Comparison of ENCODE assay signal across 8 cellular contexts in genomic region chr7:44082541-44083207, GRCh38. TPM values are rescaled to one million over a fixed set of nuclear protein-coding genes. Genes with fewer than 3 reads are reported as not detected.
DNase-seq lines count a peak whose midpoint lies in the region; ATAC-seq and TF ChIP-seq lines count a peak whose summit lies in the region.

No MANE protein-coding gene starts in this region.

- no peak overlapping the region for H3K56ac ChIP-seq in H9 (ENCODE audit: insufficient read length, low read depth, low read length)

- no peak overlapping the region for H3K18ac ChIP-seq in H9 (ENCODE audit: insufficient read length, low read depth, low read length)

- H3K4me3 Mint-ChIP-seq in H9 = peak overlapping the region; percentile 77 to 82
- H3K4me3 Mint-ChIP-seq in stimulated activated naive CD8-positive, alpha-beta T cell treated with anti-CD3 and anti-CD28 coated beads, Interleukin-15, amount 100 ng/mL, for 72 hours = peak overlapping the region; percentile 86 to 89

- H4K8ac ChIP-seq in H9 (replicated peaks; ENCODE audit: insufficient read length, low read depth, low read length) = no peak overlapping the region

- H3K27me3 ChIP-seq in H9 (ENCODE audit: insufficient read depth, low read length) (no peaks in the 10 kb centered on the region; the same call in 1 of the 2 replicates), neural cell (ENCODE audit: insufficient read depth, low read depth, low read length) (no peaks in the 10 kb centered on the region)

- peak; percentile 47 for TF ChIP-seq POLR2A in Raji (IDR thresholded peaks at IDR 0.05; ENCODE audit: insufficient read depth, low read depth, low read length)

- H2BK15ac ChIP-seq in H9 (ENCODE audit: low read depth, low read length) = no peak overlapping the region

- H4K20me1 ChIP-seq in H9 (ENCODE audit: control insufficient read depth, insufficient read depth, insufficient read length) = no peaks in the 10 kb centered on the region
- H4K20me1 ChIP-seq in neural cell (ENCODE audit: insufficient read depth) = no peaks in the 10 kb centered on the region

- DNase-seq in H9 (peak; percentile 100), M059J (ENCODE audit: low read depth) (peak; percentile 100), fibroblast of villous mesenchyme (ENCODE audit: low read depth) (peak; percentile 99)
- peak; percentile 99 for DNase-seq in activated effector memory CD4-positive, alpha-beta T cell treated with anti-CD3 and anti-CD28 coated beads, Interleukin-2, amount 50 U/mL, for 16 hours
- peak; percentile 97 to 99 for DNase-seq in stimulated activated naive CD8-positive, alpha-beta T cell treated with anti-CD3 and anti-CD28 coated beads, Interleukin-15, amount 100 ng/mL, for 72 hours

- H3K9ac ChIP-seq in ES-I3 (ENCODE audit: low read depth, low read length) (peak overlapping the region; percentile 83), H9 (ENCODE audit: extremely low read depth, insufficient read length, low read length) (no peak overlapping the region), neural cell (ENCODE audit: low read length) (peak overlapping the region; percentile 60)

- H3K23me2 ChIP-seq in H9 (ENCODE audit: insufficient read length, low read depth, low read length, poor library complexity, severe bottlenecking) = no peaks in the 10 kb centered on the region

- peaks cover 13 to 26% (median 22%) of the 10 kb centered on the region in 3 experiments for H3K36me3 Mint-ChIP-seq in H9 (ENCODE audit: insufficient read depth in 1 of 3, low read depth in 3 of 3)

- peak; percentile 94 for ATAC-seq in stimulated activated naive CD8-positive, alpha-beta T cell treated with anti-CD3 and anti-CD28 coated beads, Interleukin-15, amount 100 ng/mL, for 72 hours

- no peak overlapping the region for H2BK20ac ChIP-seq in H9 (ENCODE audit: low read depth, low read length, poor library complexity, severe bottlenecking)

- no peaks in the 10 kb centered on the region for H3F3A ChIP-seq in neural cell (ENCODE audit: insufficient read depth, low read length, poor library complexity, severe bottlenecking)

- H3K4me2 ChIP-seq in H9 (ENCODE audit: insufficient read depth, insufficient read length, low read length) (peak overlapping the region; percentile 63), neural cell (ENCODE audit: low read length) (peak overlapping the region; percentile 60)

- H3T11ph ChIP-seq in H9 (ENCODE audit: low read length) = no peak overlapping the region

- H3K4me3 ChIP-seq in fibroblast of villous mesenchyme (ENCODE audit: low read depth, low read length) = peak overlapping the region; percentile 68
- peak overlapping the region; percentile 97 for H3K4me3 ChIP-seq in neural cell (ENCODE audit: low read length)

- no peak for TF ChIP-seq EP300 in neural cell (conservative IDR thresholded peaks at IDR 0.05; ENCODE audit: poor library complexity, severe bottlenecking)

- H3K9me3 ChIP-seq in ES-I3 (ENCODE audit: control insufficient read depth, insufficient read depth, low read length) (no peaks in the 10 kb centered on the region), H9 (ENCODE audit: control insufficient read depth, low read depth, low read length) (no peaks in the 10 kb centered on the region), neural cell (ENCODE audit: low read length) (no peaks in the 10 kb centered on the region)

- TF ChIP-seq CTCF in H9 (conservative IDR thresholded peaks at IDR 0.05) (no peak), fibroblast of villous mesenchyme (IDR thresholded peaks at IDR 0.05; ENCODE audit: insufficient read depth, low read depth, low read length) (no peak), neural cell (IDR thresholded peaks at IDR 0.05; ENCODE audit: poor library complexity, severe bottlenecking) (no peak)

- H3K23ac ChIP-seq in H9 (ENCODE audit: insufficient read length, low read depth, low read length) = no peak overlapping the region

- peaks cover 12 to 23% of the 10 kb centered on the region in 2 experiments for H3K4me1 Mint-ChIP-seq in H9
- peaks cover 58% of the 10 kb centered on the region for H3K4me1 Mint-ChIP-seq in stimulated activated naive CD8-positive, alpha-beta T cell treated with anti-CD3 and anti-CD28 coated beads, Interleukin-15, amount 100 ng/mL, for 72 hours

- H3K36me3 ChIP-seq in ES-I3 (ENCODE audit: insufficient read depth, low read length) (no peaks in the 10 kb centered on the region), neural cell (ENCODE audit: insufficient read depth, low read length) (no peaks in the 10 kb centered on the region)

- no CpG with 5 or more reads among the region's 54 CpGs for WGBS in H9 (ENCODE audit: extremely low coverage, insufficient read length, low lambda C conversion rate)

- H2BK12ac ChIP-seq in H9 (ENCODE audit: insufficient read length, low read depth, low read length) = no peak overlapping the region

- H3K9me3 Mint-ChIP-seq in H9 = no peaks in the 10 kb centered on the region; a peak in 1 of 5 replicates
- no peaks in the 10 kb centered on the region for H3K9me3 Mint-ChIP-seq in stimulated activated naive CD8-positive, alpha-beta T cell treated with anti-CD3 and anti-CD28 coated beads, Interleukin-15, amount 100 ng/mL, for 72 hours

- H3K79me2 ChIP-seq in H9 (ENCODE audit: insufficient read depth, low read length) (no peaks in the 10 kb centered on the region), neural cell (replicated peaks; ENCODE audit: insufficient read depth, low read length) (peaks cover 3% of the 10 kb centered on the region)

- H2BK120ac ChIP-seq in H9 (ENCODE audit: low read depth, low read length, poor library complexity, severe bottlenecking) = no peak overlapping the region

- H4K5ac ChIP-seq in H9 (ENCODE audit: insufficient read length, low read depth, low read length) = no peak overlapping the region

- no peaks in the 10 kb centered on the region for H3K9me2 ChIP-seq in neural cell (ENCODE audit: insufficient read depth, low read length)

- no peak overlapping the region for H2AK5ac ChIP-seq in H9 (ENCODE audit: insufficient read length, low read length)

- no peaks in the 10 kb centered on the region; the same call in 1 of the 2 replicates for H3K4me1 ChIP-seq in ES-I3 (ENCODE audit: insufficient read depth, low read length)
- H3K4me1 ChIP-seq in H9 (ENCODE audit: insufficient read depth, low read length) = peaks cover 4% of the 10 kb centered on the region; the same call in 1 of the 2 replicates

- H3K27ac Mint-ChIP-seq in H9 = no peak overlapping the region
- peak overlapping the region; percentile 89 for H3K27ac Mint-ChIP-seq in stimulated activated naive CD8-positive, alpha-beta T cell treated with anti-CD3 and anti-CD28 coated beads, Interleukin-15, amount 100 ng/mL, for 72 hours

- H2BK5ac ChIP-seq in H9 (ENCODE audit: insufficient read length, low read length) = no peak overlapping the region

- peak overlapping the region; percentile 62; the same call in 1 of the 2 replicates for H3K14ac ChIP-seq in H9 (ENCODE audit: insufficient read depth, low read length)

- H3K4ac ChIP-seq in H9 (ENCODE audit: low read depth, low read length) = no peak overlapping the region

- no peak overlapping the region for H3K27ac ChIP-seq in H9 (ENCODE audit: insufficient read length, low read depth, low read length)
- peak overlapping the region; percentile 42 for H3K27ac ChIP-seq in neural cell (ENCODE audit: low read length)

- no peak for TF ChIP-seq RAD21 in neural cell (conservative IDR thresholded peaks at IDR 0.05)

- H3K27me3 Mint-ChIP-seq in H9 (ENCODE audit: low read depth) = peaks cover 16% of the 10 kb centered on the region
- H3K27me3 Mint-ChIP-seq in stimulated activated naive CD8-positive, alpha-beta T cell treated with anti-CD3 and anti-CD28 coated beads, Interleukin-15, amount 100 ng/mL, for 72 hours = no peaks in the 10 kb centered on the region

- no peaks in the 10 kb centered on the region for H3K79me1 ChIP-seq in H9 (ENCODE audit: insufficient read depth, low read depth, low read length, poor library complexity, severe bottlenecking)

- H2AFZ ChIP-seq in H9 (ENCODE audit: low read length) (no peak overlapping the region), neural cell (ENCODE audit: low read depth, low read length) (peak overlapping the region; percentile 51)

- no peak overlapping the region for H4K91ac ChIP-seq in H9 (ENCODE audit: insufficient read length, low read depth, low read length)

TF ChIP-seq in neural cell, 6 proteins besides CTCF, POLR2A, EP300 and RAD21 (continues in another document):
- no peak for TF ChIP-seq TAF1 (IDR thresholded peaks at IDR 0.05; ENCODE audit: low read depth)

RNA-seq across cellular contexts. Expression of gene POLM, which starts 0.3 kb away (rescaled TPM):
- total RNA-seq in H9 (2021) = 18.7 and 24.5 TPM in 2 replicates
- 18.0 and 33.6 TPM in 2 replicates for total RNA-seq in M059J (2014; rRNA removed; shearing (Covaris generic))
- 13.8 and 19.0 TPM in 2 replicates for total RNA-seq in fibroblast of villous mesenchyme
- 24.6 and 27.7 TPM in 2 replicates for polyA plus RNA-seq in neural cell
- 13.4 and 13.8 TPM in 2 replicates for polyA minus RNA-seq in neural cell

RNA-seq across cellular contexts. Expression of gene PGAM2, which starts 17.3 kb away (rescaled TPM):
- total RNA-seq in H9 (2021) = 5.6 and 8.7 TPM in 2 replicates
- 1.2 TPM in 2 replicates for total RNA-seq in M059J (2014; rRNA removed; shearing (Covaris generic))
- under 0.01 and 0.32 TPM in 2 replicates for total RNA-seq in fibroblast of villous mesenchyme
- not detected in 2 replicates for polyA plus RNA-seq in neural cell
- polyA minus RNA-seq in neural cell = 0.81 TPM in 1 of 2 replicates, not detected in the other

RNA-seq across cellular contexts. Expression of gene AEBP1, which starts 21.5 kb away (rescaled TPM):
- total RNA-seq in H9 (2021) (49.1 and 49.3 TPM in 2 replicates), fibroblast of villous mesenchyme (148 and 159 TPM in 2 replicates)
- 0.44 TPM in 1 of 2 replicates, not detected in the other for total RNA-seq in M059J (2014; rRNA removed; shearing (Covaris generic))
- polyA plus RNA-seq in neural cell = 0.30 TPM in 1 of 2 replicates, not detected in the other
- polyA minus RNA-seq in neural cell = 0.58 TPM in 1 of 2 replicates, not detected in the other

RNA-seq across cellular contexts. Expression of gene DBNL, which starts 38.2 kb away (rescaled TPM):
- total RNA-seq in H9 (2021) (51.3 and 52.8 TPM in 2 replicates), fibroblast of villous mesenchyme (87.6 and 97.2 TPM in 2 replicates)
- 110 and 183 TPM in 2 replicates for total RNA-seq in M059J (2014; rRNA removed; shearing (Covaris generic))
- polyA plus RNA-seq in neural cell = 124 and 136 TPM in 2 replicates
- polyA minus RNA-seq in neural cell = 104 and 109 TPM in 2 replicates

RNA-seq across cellular contexts. Expression of gene POLD2, which starts 40.7 kb away (rescaled TPM):
- 126 and 131 TPM in 2 replicates for total RNA-seq in H9 (2021)
- total RNA-seq in M059J (2014; rRNA removed; shearing (Covaris generic)) = 85.3 and 127 TPM in 2 replicates
- 95.7 and 101 TPM in 2 replicates for total RNA-seq in fibroblast of villous mesenchyme
- 79.5 and 84.6 TPM in 2 replicates for polyA plus RNA-seq in neural cell
- 55.0 and 57.5 TPM in 2 replicates for polyA minus RNA-seq in neural cell

Comparison
In these comparisons a context has a peak if more than half of its experiments do, and no peak if none do; other contexts are left out.
1. H3K27ac Mint-ChIP-seq: peak in stimulated activated naive CD8-positive, alpha-beta T cell treated with anti-CD3 and anti-CD28 coated beads, Interleukin-15, amount 100 ng/mL, for 72 hours (2 of 2); none in H9 (0 of 3).
2. RNA of gene AEBP1, which starts 21.5 kb away (total RNA-seq): 148 to 159 TPM in fibroblast of villous mesenchyme and 49.1 to 49.3 TPM in H9; 0.44 TPM in M059J; every median in the first group is over 10 times any median in the second.
3. Peak in every context shown above with its lines, with median percentiles within 50 percentile points of each other: DNase-seq.